In genomic region chr12:6038160-6038559, GRCh38 we compare ENCODE assay signal across 8 cellular contexts.
DNase-seq lines count a peak whose midpoint lies in the region; ATAC-seq and TF ChIP-seq lines count a peak whose summit lies in the region.

No MANE protein-coding gene starts in this region.

- H3K36me3 ChIP-seq in upper lobe of right lung: peaks cover 5% of the 10 kb centered on the region

- no peak overlapping the region for H3K4me3 ChIP-seq in dorsolateral prefrontal cortex
- H3K4me3 ChIP-seq in upper lobe of right lung: no peak overlapping the region

- no peak overlapping the region for H3K27ac Mint-ChIP-seq in T-helper 2 cell treated with Interferon-gamma antibody and Interleukin-4, amounts not matched to agents 5 μg/mL and 100 μg/mL, for 36 hours
- no peak overlapping the region for H3K27ac Mint-ChIP-seq in mesothelial cell of epicardium

- no peaks in the 10 kb centered on the region for H3K9me3 ChIP-seq in upper lobe of right lung

- H3K27ac ChIP-seq in dorsolateral prefrontal cortex (no peak overlapping the region), upper lobe of right lung (no peak overlapping the region)

- intact Hi-C loops in dorsolateral prefrontal cortex (cut with DNase I) (loop anchor here in 1 of 2 donors (2.0 kb wide), 1 partner anchor 49 kb away; no protein-coding TSS in a partner anchor), upper lobe of right lung (cut with DNase I) (no loop called here)

- H3K9me3 Mint-ChIP-seq in T-helper 2 cell treated with Interferon-gamma antibody and Interleukin-4, amounts not matched to agents 5 μg/mL and 100 μg/mL, for 36 hours: no peaks in the 10 kb centered on the region
- H3K9me3 Mint-ChIP-seq in mesothelial cell of epicardium: no peaks in the 10 kb centered on the region

- TF ChIP-seq CTCF in dorsolateral prefrontal cortex (IDR thresholded peaks at IDR 0.05 in 54 of 56, conservative IDR thresholded peaks at IDR 0.05 in 2 of 56; ENCODE audit: low read depth in 1 of 56, partially characterized antibody in 56 of 56): peak in 55 of 56 donors; percentile 23 to 68 (median 55)
- peak; percentile 64 for TF ChIP-seq CTCF in mesothelial cell of epicardium (IDR thresholded peaks at IDR 0.05; ENCODE audit: unreplicated experiment)
- peak; percentile 63 for TF ChIP-seq CTCF in upper lobe of right lung (IDR thresholded peaks at IDR 0.05)

- ATAC-seq in GM21529 (IDR thresholded peaks at IDR 0.05; ENCODE audit: unreplicated experiment) (peak; percentile 64), upper lobe of right lung (peak; percentile 86), GM21515 (IDR thresholded peaks at IDR 0.05; ENCODE audit: unreplicated experiment) (no peak)

- H3K4me3 Mint-ChIP-seq in T-helper 2 cell treated with Interferon-gamma antibody and Interleukin-4, amounts not matched to agents 5 μg/mL and 100 μg/mL, for 36 hours: no peak overlapping the region
- no peak overlapping the region for H3K4me3 Mint-ChIP-seq in mesothelial cell of epicardium

- no peaks in the 10 kb centered on the region for H3K27me3 Mint-ChIP-seq in T-helper 2 cell treated with Interferon-gamma antibody and Interleukin-4, amounts not matched to agents 5 μg/mL and 100 μg/mL, for 36 hours (ENCODE audit: low read depth)
- no peaks in the 10 kb centered on the region for H3K27me3 Mint-ChIP-seq in mesothelial cell of epicardium (ENCODE audit: low read depth)

- H3K27me3 ChIP-seq in dorsolateral prefrontal cortex (no peaks in the 10 kb centered on the region), upper lobe of right lung (no peaks in the 10 kb centered on the region)

- H3K4me1 ChIP-seq in upper lobe of right lung: no peaks in the 10 kb centered on the region

- H3K4me1 Mint-ChIP-seq in T-helper 2 cell treated with Interferon-gamma antibody and Interleukin-4, amounts not matched to agents 5 μg/mL and 100 μg/mL, for 36 hours (ENCODE audit: low read depth): no peaks in the 10 kb centered on the region
- H3K4me1 Mint-ChIP-seq in mesothelial cell of epicardium: no peaks in the 10 kb centered on the region

- peak; percentile 71 for DNase-seq in COLO829 (ENCODE audit: low spot score)
- DNase-seq in MV-4-11 (lab: John Stamatoyannopoulos, UW): peak; percentile 71
- DNase-seq in T-helper 2 cell treated with Interferon-gamma antibody and Interleukin-4, amounts not matched to agents 5 μg/mL and 100 μg/mL, for 36 hours (ENCODE audit: low spot score): peak; percentile 35
- DNase-seq in dorsolateral prefrontal cortex: peak in 1 of 10 donors; percentile 36
- DNase-seq in mesothelial cell of epicardium (ENCODE audit: low spot score in 2 of 2, unreplicated experiment in 2 of 2): no peak
- no peak for DNase-seq in upper lobe of right lung

- no peaks in the 10 kb centered on the region for H3K36me3 Mint-ChIP-seq in T-helper 2 cell treated with Interferon-gamma antibody and Interleukin-4, amounts not matched to agents 5 μg/mL and 100 μg/mL, for 36 hours (ENCODE audit: low read depth)
- no peaks in the 10 kb centered on the region for H3K36me3 Mint-ChIP-seq in mesothelial cell of epicardium

Comparison
In these comparisons a context has a peak if more than half of its experiments do, and no peak if none do; other contexts are left out.
1. DNase-seq: peak in COLO829 (single experiment), MV-4-11 (single experiment) and T-helper 2 cell treated with Interferon-gamma antibody and Interleukin-4, amounts not matched to agents 5 μg/mL and 100 μg/mL, for 36 hours (single experiment); none in mesothelial cell of epicardium (0 of 2) and upper lobe of right lung (single experiment).
2. Peak in every context shown above with its lines, with median percentiles within 50 percentile points of each other: CTCF ChIP-seq.